1 cellular context compared by ENCODE assay signal in the genomic region with DNA sequence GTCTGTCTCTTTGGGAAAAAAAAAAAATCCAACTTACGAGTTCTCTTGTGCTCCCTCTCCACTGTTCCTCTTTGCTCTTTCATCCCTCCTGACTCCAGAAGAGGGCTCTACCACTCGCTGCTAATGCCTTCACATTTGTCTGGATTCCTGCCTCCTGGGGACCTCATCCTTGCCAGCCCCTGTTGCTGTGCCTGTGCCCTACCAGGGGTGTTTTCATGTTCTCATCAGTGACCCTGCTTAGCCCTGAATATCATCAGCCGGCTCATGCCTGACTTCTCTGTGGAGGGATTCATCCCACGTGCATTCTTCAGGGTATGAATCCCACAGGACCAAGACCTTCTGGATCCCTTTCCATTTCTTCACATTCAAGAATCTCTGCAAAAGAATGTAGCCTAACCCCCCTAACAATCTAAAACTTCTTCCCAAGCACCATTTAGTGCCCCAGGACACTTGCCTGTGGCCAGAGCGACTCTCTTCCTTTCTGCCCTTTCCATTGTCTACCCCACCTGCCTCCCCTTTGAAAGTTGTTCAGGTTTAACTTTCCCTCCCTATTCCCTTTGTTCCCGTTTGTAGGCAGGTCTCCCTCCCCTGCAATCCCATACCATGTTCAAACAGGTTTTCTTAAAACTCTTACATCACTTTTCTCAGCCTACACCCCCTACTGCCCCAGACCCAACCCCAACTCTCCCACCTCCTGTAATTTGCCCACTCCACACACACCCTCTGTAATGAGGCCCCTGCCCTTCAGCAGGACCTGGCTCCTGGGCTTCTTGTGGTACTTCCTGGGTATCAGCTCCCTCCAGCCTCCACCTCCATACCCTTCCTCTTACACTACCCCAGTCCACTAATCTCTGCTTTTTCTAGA.
TF ChIP-seq lines count a peak whose summit lies in the region.

No MANE protein-coding gene starts in this region.

TF ChIP-seq in HEK293, 187 proteins besides CTCF, POLR2A, EP300 and RAD21 (continued from another document):
- TF ChIP-seq, protein P1, sequence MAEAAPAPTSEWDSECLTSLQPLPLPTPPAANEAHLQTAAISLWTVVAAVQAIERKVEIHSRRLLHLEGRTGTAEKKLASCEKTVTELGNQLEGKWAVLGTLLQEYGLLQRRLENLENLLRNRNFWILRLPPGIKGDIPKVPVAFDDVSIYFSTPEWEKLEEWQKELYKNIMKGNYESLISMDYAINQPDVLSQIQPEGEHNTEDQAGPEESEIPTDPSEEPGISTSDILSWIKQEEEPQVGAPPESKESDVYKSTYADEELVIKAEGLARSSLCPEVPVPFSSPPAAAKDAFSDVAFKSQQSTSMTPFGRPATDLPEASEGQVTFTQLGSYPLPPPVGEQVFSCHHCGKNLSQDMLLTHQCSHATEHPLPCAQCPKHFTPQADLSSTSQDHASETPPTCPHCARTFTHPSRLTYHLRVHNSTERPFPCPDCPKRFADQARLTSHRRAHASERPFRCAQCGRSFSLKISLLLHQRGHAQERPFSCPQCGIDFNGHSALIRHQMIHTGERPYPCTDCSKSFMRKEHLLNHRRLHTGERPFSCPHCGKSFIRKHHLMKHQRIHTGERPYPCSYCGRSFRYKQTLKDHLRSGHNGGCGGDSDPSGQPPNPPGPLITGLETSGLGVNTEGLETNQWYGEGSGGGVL (tag by site-specific recombination; IDR thresholded peaks at IDR 0.05), result peak; percentile 79
- 0 out of 2 replicates have a peak, but pooled peaks have one; percentile 13 for TF ChIP-seq PRDM10 (tag by site-specific recombination; IDR thresholded peaks at IDR 0.05)
- no peak for TF ChIP-seq ZNF518A (tag by site-specific recombination; conservative IDR thresholded peaks at IDR 0.05; ENCODE audit: low read depth)
- TF ChIP-seq ZSCAN30 (tag by site-specific recombination; IDR thresholded peaks at IDR 0.05), result no peak
- no peak for TF ChIP-seq ZNF114 (tag by site-specific recombination; IDR thresholded peaks at IDR 0.05)
- TF ChIP-seq ZNF521 (tag by site-specific recombination; IDR thresholded peaks at IDR 0.05), result no peak
- peak; percentile 85 for TF ChIP-seq ZFHX2 (tag by site-specific recombination; conservative IDR thresholded peaks at IDR 0.05)
- no peak for TF ChIP-seq ZNF48 (tag by site-specific recombination; IDR thresholded peaks at IDR 0.05)
- no peak for TF ChIP-seq ZNF133 (tag by site-specific recombination; IDR thresholded peaks at IDR 0.05)
- no peak for TF ChIP-seq ZNF350 (tag by site-specific recombination; IDR thresholded peaks at IDR 0.05)
- TF ChIP-seq ZNF664 (tag by site-specific recombination; IDR thresholded peaks at IDR 0.05), result no peak
- TF ChIP-seq, protein P2, sequence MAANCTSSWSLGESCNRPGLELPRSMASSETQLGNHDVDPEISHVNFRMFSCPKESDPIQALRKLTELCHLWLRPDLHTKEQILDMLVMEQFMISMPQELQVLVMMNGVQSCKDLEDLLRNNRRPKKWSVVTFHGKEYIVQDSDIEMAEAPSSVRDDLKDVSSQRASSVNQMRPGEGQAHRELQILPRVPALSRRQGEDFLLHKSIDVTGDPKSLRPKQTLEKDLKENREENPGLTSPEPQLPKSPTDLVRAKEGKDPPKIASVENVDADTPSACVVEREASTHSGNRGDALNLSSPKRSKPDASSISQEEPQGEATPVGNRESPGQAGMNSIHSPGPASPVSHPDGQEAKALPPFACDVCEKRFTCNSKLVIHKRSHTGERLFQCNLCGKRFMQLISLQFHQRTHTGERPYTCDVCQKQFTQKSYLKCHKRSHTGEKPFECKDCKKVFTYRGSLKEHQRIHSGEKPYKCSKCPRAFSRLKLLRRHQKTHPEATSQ (tag by site-specific recombination; IDR thresholded peaks at IDR 0.05), result no peak
- TF ChIP-seq, protein P3, sequence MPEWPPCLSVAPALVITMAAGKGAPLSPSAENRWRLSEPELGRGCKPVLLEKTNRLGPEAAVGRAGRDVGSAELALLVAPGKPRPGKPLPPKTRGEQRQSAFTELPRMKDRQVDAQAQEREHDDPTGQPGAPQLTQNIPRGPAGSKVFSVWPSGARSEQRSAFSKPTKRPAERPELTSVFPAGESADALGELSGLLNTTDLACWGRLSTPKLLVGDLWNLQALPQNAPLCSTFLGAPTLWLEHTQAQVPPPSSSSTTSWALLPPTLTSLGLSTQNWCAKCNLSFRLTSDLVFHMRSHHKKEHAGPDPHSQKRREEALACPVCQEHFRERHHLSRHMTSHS (tag by site-specific recombination; IDR thresholded peaks at IDR 0.05), result no peak
- TF ChIP-seq, protein P4, sequence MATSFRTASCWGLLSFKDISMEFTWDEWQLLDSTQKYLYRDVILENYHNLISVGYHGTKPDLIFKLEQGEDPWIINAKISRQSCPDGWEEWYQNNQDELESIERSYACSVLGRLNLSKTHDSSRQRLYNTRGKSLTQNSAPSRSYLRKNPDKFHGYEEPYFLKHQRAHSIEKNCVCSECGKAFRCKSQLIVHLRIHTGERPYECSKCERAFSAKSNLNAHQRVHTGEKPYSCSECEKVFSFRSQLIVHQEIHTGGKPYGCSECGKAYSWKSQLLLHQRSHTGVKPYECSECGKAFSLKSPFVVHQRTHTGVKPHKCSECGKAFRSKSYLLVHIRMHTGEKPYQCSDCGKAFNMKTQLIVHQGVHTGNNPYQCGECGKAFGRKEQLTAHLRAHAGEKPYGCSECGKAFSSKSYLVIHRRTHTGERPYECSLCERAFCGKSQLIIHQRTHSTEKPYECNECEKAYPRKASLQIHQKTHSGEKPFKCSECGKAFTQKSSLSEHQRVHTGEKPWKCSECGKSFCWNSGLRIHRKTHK (tag by site-specific recombination; IDR thresholded peaks at IDR 0.05), result no peak
- no peak for TF ChIP-seq ZNF558 (tag by site-specific recombination; IDR thresholded peaks at IDR 0.05)
